14 cellular contexts compared by ENCODE assay signal in genomic region chr17:29257756-29258155, GRCh38. TPM values are rescaled to one million over a fixed set of nuclear protein-coding genes. Genes with fewer than 3 reads are reported as not detected.
DNase-seq lines count a peak whose midpoint lies in the region; ATAC-seq and FAIRE-seq lines count a peak whose summit lies in the region.
"Had no signal": no experiment of that assay in that cellular context is flagged by ENCODE, and none has a peak within 500 bp of the region (broad histone marks: within the 10 kb centered on the region; RNA-seq: fewer than 3 reads in every experiment).

No MANE protein-coding gene starts in this region.

- H3K27ac Mint-ChIP-seq in CD8-positive, alpha-beta memory T cell: peak overlapping the region in 7 of 8 donors; percentile 29 to 83 (median 43)

- ATAC-seq in GM21360 (IDR thresholded peaks at IDR 0.05; ENCODE audit: unreplicated experiment) (no peak), HG03175 (IDR thresholded peaks at IDR 0.05; ENCODE audit: unreplicated experiment) (no peak), HG02973 (IDR thresholded peaks at IDR 0.05; ENCODE audit: unreplicated experiment) (no peak)

- DNase-seq in CD8-positive, alpha-beta memory T cell: no peak
- DNase-seq in NOMO-1 (lab: John Stamatoyannopoulos, UW; ENCODE audit: unreplicated experiment in 2 of 2): peak; percentile 51 to 80
- DNase-seq in fibroblast of gingiva (ENCODE audit: low read depth): peak; percentile 74
- DNase-seq in skeletal muscle cell (ENCODE audit: low read depth): peak; percentile 23
- DNase-seq in GM19239 (ENCODE audit: insufficient read length, low spot score): no peak
- DNase-seq: amniotic stem cell, NCI-H2171 treated with DMSO at 0.1 percent for 48 hours, RPMI8226, spleen had no signal

- CTCF ChIA-PET in CD8-positive, alpha-beta memory T cell (lab: Charles Lee): interaction anchor here (1.4 kb wide), 2 partner anchors 17 to 109 kb away, joined by 3 read pairs; no protein-coding TSS in a partner anchor

- H3K36me3 ChIP-seq in CD8-positive, alpha-beta memory T cell (ENCODE audit: insufficient read depth, low read length): peaks cover 18% of the 10 kb centered on the region

- peaks cover 5% of the 10 kb centered on the region for H3K4me1 ChIP-seq in CD8-positive, alpha-beta memory T cell (ENCODE audit: insufficient read depth, low read length)

- no peak overlapping the region for H3K27ac ChIP-seq in CD8-positive, alpha-beta memory T cell (ENCODE audit: low read depth, low read length)

- peaks cover 0 to 72% (median 14%) of the 10 kb centered on the region in 3 donors for H3K36me3 Mint-ChIP-seq in CD8-positive, alpha-beta memory T cell

- no peaks in the 10 kb centered on the region for H3K27me3 ChIP-seq in CD8-positive, alpha-beta memory T cell (ENCODE audit: insufficient read depth, low read length, poor library complexity, severe bottlenecking)
- H3K27me3 ChIP-seq: spleen had no signal

- no peak overlapping the region for H3K4me3 Mint-ChIP-seq in CD8-positive, alpha-beta memory T cell

- no peaks in the 10 kb centered on the region for H3K27me3 Mint-ChIP-seq in CD8-positive, alpha-beta memory T cell

- POLR2A ChIA-PET in CD8-positive, alpha-beta memory T cell (lab: Charles Lee): interaction anchor here (1.1 to 1.2 kb wide), 2 partner anchors 9 to 35 kb away, joined by 3 to 5 read pairs; no protein-coding TSS in a partner anchor

- H3K9me3 Mint-ChIP-seq in CD8-positive, alpha-beta memory T cell: no peaks in the 10 kb centered on the region

- no peak overlapping the region for H3K4me3 ChIP-seq in CD8-positive, alpha-beta memory T cell (ENCODE audit: low read length)
- H3K4me3 ChIP-seq in skeletal muscle cell (ENCODE audit: low read depth, low read length): no peak overlapping the region
- H3K4me3 ChIP-seq: spleen had no signal

- peaks cover 33 to 61% (median 57%) of the 10 kb centered on the region in 3 donors for H3K4me1 Mint-ChIP-seq in CD8-positive, alpha-beta memory T cell

- FAIRE-seq in GM19239 (lab: Jason Lieb, UNC): no peak
- FAIRE-seq: endometrium had no signal

- H3K9me3 ChIP-seq in CD8-positive, alpha-beta memory T cell (ENCODE audit: low read length): no peaks in the 10 kb centered on the region
- H3K9me3 ChIP-seq: spleen had no signal

RNA-seq across cellular contexts. Expression of gene CRYBA1, which starts 11.1 kb away (rescaled TPM):
- not detected for total RNA-seq in CD8-positive, alpha-beta memory T cell
- polyA plus RNA-seq in CD8-positive, alpha-beta memory T cell: not detected
- total RNA-seq: myocyte, spleen had no signal
- polyA plus RNA-seq: spleen had no signal

RNA-seq across cellular contexts. Expression of gene NUFIP2, which starts 36.2 kb away (rescaled TPM):
- total RNA-seq in CD8-positive, alpha-beta memory T cell: 10 to 100 TPM; 71.4 to 73.5 TPM
- 14.7 TPM for polyA plus RNA-seq in CD8-positive, alpha-beta memory T cell

Comparison
In these comparisons a context has a peak if more than half of its experiments do, and no peak if none do; other contexts are left out.
1. DNase-seq: peak in NOMO-1 (2 of 2), fibroblast of gingiva (single experiment) and skeletal muscle cell (single experiment); none in CD8-positive, alpha-beta memory T cell (0 of 5) and GM19239 (single experiment).